Comparison of ENCODE assay signal across 2 cellular contexts in the genomic region with DNA sequence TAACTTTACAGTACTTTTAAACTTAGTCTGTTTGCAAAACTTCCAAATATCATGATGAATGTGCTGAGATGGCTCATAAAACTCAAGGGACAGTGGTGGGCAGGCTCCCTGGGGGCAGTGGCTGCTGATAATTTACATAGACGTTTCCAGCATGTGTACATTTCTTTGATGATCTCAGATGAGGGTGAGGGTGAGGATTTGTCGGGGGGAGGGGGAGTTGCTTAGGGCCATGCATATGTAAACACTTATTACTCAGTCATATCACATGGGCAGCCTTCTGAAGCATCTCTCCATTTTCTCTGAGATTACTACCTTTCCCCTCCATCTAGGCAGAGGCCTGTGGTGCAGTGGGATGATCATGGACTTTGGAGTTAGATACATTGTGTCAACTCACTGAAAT.
TF ChIP-seq lines count a peak whose summit lies in the region.

No MANE protein-coding gene starts in this region.

TF ChIP-seq in SK-N-SH, 30 proteins besides CTCF, POLR2A, EP300 and RAD21 (continued from another document):
- no peak for TF ChIP-seq FOXJ3 (CRISPR knock-in tag; IDR thresholded peaks at IDR 0.05)
- TF ChIP-seq, protein P1, sequence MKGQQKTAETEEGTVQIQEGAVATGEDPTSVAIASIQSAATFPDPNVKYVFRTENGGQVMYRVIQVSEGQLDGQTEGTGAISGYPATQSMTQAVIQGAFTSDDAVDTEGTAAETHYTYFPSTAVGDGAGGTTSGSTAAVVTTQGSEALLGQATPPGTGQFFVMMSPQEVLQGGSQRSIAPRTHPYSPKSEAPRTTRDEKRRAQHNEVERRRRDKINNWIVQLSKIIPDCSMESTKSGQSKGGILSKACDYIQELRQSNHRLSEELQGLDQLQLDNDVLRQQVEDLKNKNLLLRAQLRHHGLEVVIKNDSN (IDR thresholded peaks at IDR 0.05; ENCODE audit: borderline replicate concordance, low read depth), result no peak
- no peak for TF ChIP-seq GATA2 (CRISPR knock-in tag; IDR thresholded peaks at IDR 0.05)
- no peak for TF ChIP-seq RXRA (IDR thresholded peaks at IDR 0.05; ENCODE audit: borderline replicate concordance, low read depth)
- TF ChIP-seq RCOR1 (IDR thresholded peaks at IDR 0.05; ENCODE audit: low read length), result no peak
- no peak for TF ChIP-seq SMC3 (IDR thresholded peaks at IDR 0.05; ENCODE audit: low read depth, low read length)
- TF ChIP-seq, protein P2, sequence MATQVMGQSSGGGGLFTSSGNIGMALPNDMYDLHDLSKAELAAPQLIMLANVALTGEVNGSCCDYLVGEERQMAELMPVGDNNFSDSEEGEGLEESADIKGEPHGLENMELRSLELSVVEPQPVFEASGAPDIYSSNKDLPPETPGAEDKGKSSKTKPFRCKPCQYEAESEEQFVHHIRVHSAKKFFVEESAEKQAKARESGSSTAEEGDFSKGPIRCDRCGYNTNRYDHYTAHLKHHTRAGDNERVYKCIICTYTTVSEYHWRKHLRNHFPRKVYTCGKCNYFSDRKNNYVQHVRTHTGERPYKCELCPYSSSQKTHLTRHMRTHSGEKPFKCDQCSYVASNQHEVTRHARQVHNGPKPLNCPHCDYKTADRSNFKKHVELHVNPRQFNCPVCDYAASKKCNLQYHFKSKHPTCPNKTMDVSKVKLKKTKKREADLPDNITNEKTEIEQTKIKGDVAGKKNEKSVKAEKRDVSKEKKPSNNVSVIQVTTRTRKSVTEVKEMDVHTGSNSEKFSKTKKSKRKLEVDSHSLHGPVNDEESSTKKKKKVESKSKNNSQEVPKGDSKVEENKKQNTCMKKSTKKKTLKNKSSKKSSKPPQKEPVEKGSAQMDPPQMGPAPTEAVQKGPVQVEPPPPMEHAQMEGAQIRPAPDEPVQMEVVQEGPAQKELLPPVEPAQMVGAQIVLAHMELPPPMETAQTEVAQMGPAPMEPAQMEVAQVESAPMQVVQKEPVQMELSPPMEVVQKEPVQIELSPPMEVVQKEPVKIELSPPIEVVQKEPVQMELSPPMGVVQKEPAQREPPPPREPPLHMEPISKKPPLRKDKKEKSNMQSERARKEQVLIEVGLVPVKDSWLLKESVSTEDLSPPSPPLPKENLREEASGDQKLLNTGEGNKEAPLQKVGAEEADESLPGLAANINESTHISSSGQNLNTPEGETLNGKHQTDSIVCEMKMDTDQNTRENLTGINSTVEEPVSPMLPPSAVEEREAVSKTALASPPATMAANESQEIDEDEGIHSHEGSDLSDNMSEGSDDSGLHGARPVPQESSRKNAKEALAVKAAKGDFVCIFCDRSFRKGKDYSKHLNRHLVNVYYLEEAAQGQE (IDR thresholded peaks at IDR 0.05; ENCODE audit: low read depth, low read length), result no peak
- TF ChIP-seq CHD2 (IDR thresholded peaks at IDR 0.05; ENCODE audit: low read length, partially characterized antibody), result no peak
- TF ChIP-seq POLR2AphosphoS5 (IDR thresholded peaks at IDR 0.05; ENCODE audit: low read depth, low read length), result no peak
- TF ChIP-seq, protein P3, sequence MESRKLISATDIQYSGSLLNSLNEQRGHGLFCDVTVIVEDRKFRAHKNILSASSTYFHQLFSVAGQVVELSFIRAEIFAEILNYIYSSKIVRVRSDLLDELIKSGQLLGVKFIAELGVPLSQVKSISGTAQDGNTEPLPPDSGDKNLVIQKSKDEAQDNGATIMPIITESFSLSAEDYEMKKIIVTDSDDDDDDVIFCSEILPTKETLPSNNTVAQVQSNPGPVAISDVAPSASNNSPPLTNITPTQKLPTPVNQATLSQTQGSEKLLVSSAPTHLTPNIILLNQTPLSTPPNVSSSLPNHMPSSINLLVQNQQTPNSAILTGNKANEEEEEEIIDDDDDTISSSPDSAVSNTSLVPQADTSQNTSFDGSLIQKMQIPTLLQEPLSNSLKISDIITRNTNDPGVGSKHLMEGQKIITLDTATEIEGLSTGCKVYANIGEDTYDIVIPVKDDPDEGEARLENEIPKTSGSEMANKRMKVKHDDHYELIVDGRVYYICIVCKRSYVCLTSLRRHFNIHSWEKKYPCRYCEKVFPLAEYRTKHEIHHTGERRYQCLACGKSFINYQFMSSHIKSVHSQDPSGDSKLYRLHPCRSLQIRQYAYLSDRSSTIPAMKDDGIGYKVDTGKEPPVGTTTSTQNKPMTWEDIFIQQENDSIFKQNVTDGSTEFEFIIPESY (IDR thresholded peaks at IDR 0.05; ENCODE audit: borderline replicate concordance, low read depth), result no peak
- TF ChIP-seq, protein P4, sequence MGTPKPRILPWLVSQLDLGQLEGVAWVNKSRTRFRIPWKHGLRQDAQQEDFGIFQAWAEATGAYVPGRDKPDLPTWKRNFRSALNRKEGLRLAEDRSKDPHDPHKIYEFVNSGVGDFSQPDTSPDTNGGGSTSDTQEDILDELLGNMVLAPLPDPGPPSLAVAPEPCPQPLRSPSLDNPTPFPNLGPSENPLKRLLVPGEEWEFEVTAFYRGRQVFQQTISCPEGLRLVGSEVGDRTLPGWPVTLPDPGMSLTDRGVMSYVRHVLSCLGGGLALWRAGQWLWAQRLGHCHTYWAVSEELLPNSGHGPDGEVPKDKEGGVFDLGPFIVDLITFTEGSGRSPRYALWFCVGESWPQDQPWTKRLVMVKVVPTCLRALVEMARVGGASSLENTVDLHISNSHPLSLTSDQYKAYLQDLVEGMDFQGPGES (IDR thresholded peaks at IDR 0.05; ENCODE audit: low read depth, low read length), result no peak
- no peak for TF ChIP-seq EZH2phosphoT487 (IDR thresholded peaks at IDR 0.05; ENCODE audit: borderline replicate concordance, low read depth)
- no peak for TF ChIP-seq FOXM1 (IDR thresholded peaks at IDR 0.05; ENCODE audit: low read depth)
- no peak for TF ChIP-seq TAF1 (IDR thresholded peaks at IDR 0.05; ENCODE audit: borderline replicate concordance, low read depth, low read length)
- TF ChIP-seq RFX5 (IDR thresholded peaks at IDR 0.05; ENCODE audit: low read length), result no peak
- TF ChIP-seq, protein P5, sequence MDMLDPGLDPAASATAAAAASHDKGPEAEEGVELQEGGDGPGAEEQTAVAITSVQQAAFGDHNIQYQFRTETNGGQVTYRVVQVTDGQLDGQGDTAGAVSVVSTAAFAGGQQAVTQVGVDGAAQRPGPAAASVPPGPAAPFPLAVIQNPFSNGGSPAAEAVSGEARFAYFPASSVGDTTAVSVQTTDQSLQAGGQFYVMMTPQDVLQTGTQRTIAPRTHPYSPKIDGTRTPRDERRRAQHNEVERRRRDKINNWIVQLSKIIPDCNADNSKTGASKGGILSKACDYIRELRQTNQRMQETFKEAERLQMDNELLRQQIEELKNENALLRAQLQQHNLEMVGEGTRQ (IDR thresholded peaks at IDR 0.05; ENCODE audit: borderline replicate concordance, low read depth, low read length), result no peak
- TF ChIP-seq NRF1 (IDR thresholded peaks at IDR 0.05; ENCODE audit: low read depth, low read length), result no peak

TF ChIP-seq in SK-N-SH treated with all-trans-retinoic acid at 6 μM for 48 hours, 23 proteins besides CTCF, POLR2A, EP300 and RAD21 (continued from another document):
- no peak for TF ChIP-seq OSR1 (CRISPR knock-in tag; IDR thresholded peaks at IDR 0.05)
- TF ChIP-seq PPARA (CRISPR knock-in tag; IDR thresholded peaks at IDR 0.05; ENCODE audit: borderline replicate concordance), result no peak
- TF ChIP-seq ISL1 (CRISPR knock-in tag; IDR thresholded peaks at IDR 0.05), result no peak
- TF ChIP-seq GLIS3 (CRISPR knock-in tag; IDR thresholded peaks at IDR 0.05), result no peak
- TF ChIP-seq SNAI2 (CRISPR knock-in tag; IDR thresholded peaks at IDR 0.05), result no peak
- TF ChIP-seq, protein P6, sequence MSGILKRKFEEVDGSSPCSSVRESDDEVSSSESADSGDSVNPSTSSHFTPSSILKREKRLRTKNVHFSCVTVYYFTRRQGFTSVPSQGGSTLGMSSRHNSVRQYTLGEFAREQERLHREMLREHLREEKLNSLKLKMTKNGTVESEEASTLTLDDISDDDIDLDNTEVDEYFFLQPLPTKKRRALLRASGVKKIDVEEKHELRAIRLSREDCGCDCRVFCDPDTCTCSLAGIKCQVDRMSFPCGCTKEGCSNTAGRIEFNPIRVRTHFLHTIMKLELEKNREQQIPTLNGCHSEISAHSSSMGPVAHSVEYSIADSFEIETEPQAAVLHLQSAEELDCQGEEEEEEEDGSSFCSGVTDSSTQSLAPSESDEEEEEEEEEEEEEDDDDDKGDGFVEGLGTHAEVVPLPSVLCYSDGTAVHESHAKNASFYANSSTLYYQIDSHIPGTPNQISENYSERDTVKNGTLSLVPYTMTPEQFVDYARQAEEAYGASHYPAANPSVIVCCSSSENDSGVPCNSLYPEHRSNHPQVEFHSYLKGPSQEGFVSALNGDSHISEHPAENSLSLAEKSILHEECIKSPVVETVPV (CRISPR knock-in tag; IDR thresholded peaks at IDR 0.05), result no peak
- TF ChIP-seq BACH2 (CRISPR knock-in tag; IDR thresholded peaks at IDR 0.05; ENCODE audit: borderline replicate concordance), result no peak
- TF ChIP-seq, protein P7, sequence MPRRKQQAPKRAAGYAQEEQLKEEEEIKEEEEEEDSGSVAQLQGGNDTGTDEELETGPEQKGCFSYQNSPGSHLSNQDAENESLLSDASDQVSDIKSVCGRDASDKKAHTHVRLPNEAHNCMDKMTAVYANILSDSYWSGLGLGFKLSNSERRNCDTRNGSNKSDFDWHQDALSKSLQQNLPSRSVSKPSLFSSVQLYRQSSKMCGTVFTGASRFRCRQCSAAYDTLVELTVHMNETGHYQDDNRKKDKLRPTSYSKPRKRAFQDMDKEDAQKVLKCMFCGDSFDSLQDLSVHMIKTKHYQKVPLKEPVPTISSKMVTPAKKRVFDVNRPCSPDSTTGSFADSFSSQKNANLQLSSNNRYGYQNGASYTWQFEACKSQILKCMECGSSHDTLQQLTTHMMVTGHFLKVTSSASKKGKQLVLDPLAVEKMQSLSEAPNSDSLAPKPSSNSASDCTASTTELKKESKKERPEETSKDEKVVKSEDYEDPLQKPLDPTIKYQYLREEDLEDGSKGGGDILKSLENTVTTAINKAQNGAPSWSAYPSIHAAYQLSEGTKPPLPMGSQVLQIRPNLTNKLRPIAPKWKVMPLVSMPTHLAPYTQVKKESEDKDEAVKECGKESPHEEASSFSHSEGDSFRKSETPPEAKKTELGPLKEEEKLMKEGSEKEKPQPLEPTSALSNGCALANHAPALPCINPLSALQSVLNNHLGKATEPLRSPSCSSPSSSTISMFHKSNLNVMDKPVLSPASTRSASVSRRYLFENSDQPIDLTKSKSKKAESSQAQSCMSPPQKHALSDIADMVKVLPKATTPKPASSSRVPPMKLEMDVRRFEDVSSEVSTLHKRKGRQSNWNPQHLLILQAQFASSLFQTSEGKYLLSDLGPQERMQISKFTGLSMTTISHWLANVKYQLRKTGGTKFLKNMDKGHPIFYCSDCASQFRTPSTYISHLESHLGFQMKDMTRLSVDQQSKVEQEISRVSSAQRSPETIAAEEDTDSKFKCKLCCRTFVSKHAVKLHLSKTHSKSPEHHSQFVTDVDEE (CRISPR knock-in tag; IDR thresholded peaks at IDR 0.05), result no peak
- TF ChIP-seq TCF4 (CRISPR knock-in tag; IDR thresholded peaks at IDR 0.05; ENCODE audit: borderline replicate concordance), result no peak
- no peak for TF ChIP-seq ESRRG (CRISPR knock-in tag; IDR thresholded peaks at IDR 0.05)
- no peak for TF ChIP-seq ZFP3 (CRISPR knock-in tag; IDR thresholded peaks at IDR 0.05)
- no peak for TF ChIP-seq ZC3H10 (CRISPR knock-in tag; IDR thresholded peaks at IDR 0.05)
- no peak for TF ChIP-seq TOX (CRISPR knock-in tag; IDR thresholded peaks at IDR 0.05; ENCODE audit: borderline replicate concordance)
- TF ChIP-seq ZNF70 (CRISPR knock-in tag; IDR thresholded peaks at IDR 0.05), result no peak
